22 cellular contexts compared by ENCODE assay signal in the genomic region with DNA sequence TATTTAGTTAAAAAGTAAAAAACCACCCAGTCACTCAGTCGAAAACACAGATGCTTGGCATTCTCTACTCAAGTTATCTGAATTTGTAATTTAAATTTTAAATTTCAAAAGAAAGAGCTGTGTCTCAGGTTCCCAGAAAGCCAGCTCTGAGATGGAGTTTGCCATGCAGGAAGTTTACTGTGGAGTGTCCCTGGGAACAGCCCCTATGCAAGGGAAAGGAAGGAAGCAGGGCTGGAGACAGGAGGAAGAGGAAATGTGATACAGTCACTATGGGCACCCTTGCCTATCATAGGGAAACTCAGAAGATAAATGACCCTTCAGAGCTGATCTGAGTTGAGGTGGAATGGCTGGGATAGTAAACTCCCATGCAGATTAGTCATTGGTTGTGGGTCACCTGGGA.
"Had no signal": no experiment of that assay in that cellular context is flagged by ENCODE, and none has a peak within 500 bp of the region (broad histone marks: within the 10 kb centered on the region; RNA-seq: fewer than 3 reads in every experiment).

No MANE protein-coding gene starts in this region.

- H3K9me3 ChIP-seq: transverse colon had no signal

- FAIRE-seq: frontal cortex, TTC549 had no signal

- H3K9ac ChIP-seq: parathyroid adenoma had no signal

- H3K4me1 ChIP-seq: parathyroid adenoma, transverse colon had no signal

- H3K4me3 Mint-ChIP-seq: activated naive CD4-positive, alpha-beta T cell treated with anti-CD3 and anti-CD28 coated beads for 36 hours; activated naive CD8-positive, alpha-beta T cell treated with anti-CD3 and anti-CD28 coated beads, Interleukin-2, amount 50 U/mL, for 24 hours; neural crest cell had no signal

- H3K27ac Mint-ChIP-seq: activated naive CD4-positive, alpha-beta T cell treated with anti-CD3 and anti-CD28 coated beads for 36 hours; activated naive CD8-positive, alpha-beta T cell treated with anti-CD3 and anti-CD28 coated beads, Interleukin-2, amount 50 U/mL, for 24 hours; activated T-helper 2 cell treated with anti-CD3 and anti-CD28 coated beads, Interferon-gamma antibody, Interleukin-2, Interleukin-4, amounts not matched to agents 10 μg/mL and 5 μg/mL and 100 μg/mL, durations not matched to agents 14 hours and 24 hours and 36 hours had no signal

- H3K9me3 Mint-ChIP-seq: activated naive CD4-positive, alpha-beta T cell treated with anti-CD3 and anti-CD28 coated beads for 36 hours; activated naive CD8-positive, alpha-beta T cell treated with anti-CD3 and anti-CD28 coated beads, Interleukin-2, amount 50 U/mL, for 24 hours; activated T-helper 2 cell treated with anti-CD3 and anti-CD28 coated beads, Interferon-gamma antibody, Interleukin-2, Interleukin-4, amounts not matched to agents 10 μg/mL and 5 μg/mL and 100 μg/mL, durations not matched to agents 14 hours and 24 hours and 36 hours; neural crest cell had no signal

- H3K4me1 Mint-ChIP-seq: activated naive CD8-positive, alpha-beta T cell treated with anti-CD3 and anti-CD28 coated beads, Interleukin-2, amount 50 U/mL, for 24 hours; neural crest cell had no signal

- H2AFZ ChIP-seq: parathyroid adenoma had no signal

- H3K79me2 ChIP-seq: parathyroid adenoma had no signal

- DNase-seq: activated CD4-positive, alpha-beta T cell treated with anti-CD3 and anti-CD28 coated beads, Interleukin-2, amount 50 U/mL, for 1 hour; activated CD8-positive, alpha-beta memory T cell treated with anti-CD3 and anti-CD28 coated beads for 24 hours; activated naive CD4-positive, alpha-beta T cell treated with anti-CD3 and anti-CD28 coated beads for 36 hours; activated naive CD8-positive, alpha-beta T cell treated with anti-CD3 and anti-CD28 coated beads, Interleukin-2, amount 50 U/mL, for 24 hours; aorta; cortex of kidney; effector memory CD4-positive, alpha-beta T cell; head of caudate nucleus; left ventricle myocardium superior; midbrain; stimulated activated CD4-positive, alpha-beta T cell treated with anti-CD3 and anti-CD28 coated beads, Interleukin-4, amount 100 ng/mL, for 4 hours; stimulated activated CD8-positive, alpha-beta memory T cell treated with anti-CD3 and anti-CD28 coated beads, Interleukin-4, amount 100 ng/mL, for 48 hours; stimulated activated naive CD4-positive, alpha-beta T cell treated with Interleukin-2 at 50 U/mL for 16 hours; substantia nigra; T-helper 2 cell; transverse colon had no signal

- H3K4me3 ChIP-seq: skin epidermis, transverse colon had no signal

- H3K27me3 ChIP-seq: transverse colon had no signal

- H3K36me3 ChIP-seq: transverse colon had no signal

- H3K27ac ChIP-seq: parathyroid adenoma, skin epidermis, transverse colon had no signal
